In genomic region chr9:127828262-127829031, GRCh38 we compare ENCODE assay signal across 8 cellular contexts. TPM values are rescaled to one million over a fixed set of nuclear protein-coding genes. Genes with fewer than 3 reads are reported as not detected.
DNase-seq lines count a peak whose midpoint lies in the region; ATAC-seq and TF ChIP-seq lines count a peak whose summit lies in the region.

No MANE protein-coding gene starts in this region.

- CTCF ChIA-PET in T-cell (lab: Charles Lee), result no interaction called here
- CTCF ChIA-PET in activated CD4-positive, alpha-beta memory T cell treated with anti-CD3 and anti-CD28 coated beads, Interleukin-2, amount 10 ng/mL, durations not matched to agents 7 days and 5 days (lab: Charles Lee), result no interaction called here

- peak overlapping the region in 1 of 2 donors; percentile 70 for H3K27ac Mint-ChIP-seq in T-cell
- H3K27ac Mint-ChIP-seq in activated CD4-positive, alpha-beta memory T cell treated with anti-CD3 and anti-CD28 coated beads, Interleukin-2, amount 10 ng/mL, durations not matched to agents 7 days and 5 days, result no peak overlapping the region

- intact Hi-C loops in Right ventricle myocardium superior (cut with DNase I), result no loop called here

- H3K27me3 Mint-ChIP-seq in T-cell, result no peaks in the 10 kb centered on the region
- no peaks in the 10 kb centered on the region for H3K27me3 Mint-ChIP-seq in activated CD4-positive, alpha-beta memory T cell treated with anti-CD3 and anti-CD28 coated beads, Interleukin-2, amount 10 ng/mL, durations not matched to agents 7 days and 5 days

- no peak for TF ChIP-seq CTCF in omental fat pad (IDR thresholded peaks at IDR 0.05)

- no peak overlapping the region for H3K4me3 Mint-ChIP-seq in T-cell
- H3K4me3 Mint-ChIP-seq in activated CD4-positive, alpha-beta memory T cell treated with anti-CD3 and anti-CD28 coated beads, Interleukin-2, amount 10 ng/mL, durations not matched to agents 7 days and 5 days, result no peak overlapping the region

- POLR2A ChIA-PET in T-cell (lab: Charles Lee), result no interaction called here
- POLR2A ChIA-PET in activated CD4-positive, alpha-beta memory T cell treated with anti-CD3 and anti-CD28 coated beads, Interleukin-2, amount 10 ng/mL, durations not matched to agents 7 days and 5 days (lab: Charles Lee), result no interaction called here

- peaks cover 6% of the 10 kb centered on the region for H3K36me3 Mint-ChIP-seq in T-cell
- H3K36me3 Mint-ChIP-seq in activated CD4-positive, alpha-beta memory T cell treated with anti-CD3 and anti-CD28 coated beads, Interleukin-2, amount 10 ng/mL, durations not matched to agents 7 days and 5 days (ENCODE audit: low read depth), result no peaks in the 10 kb centered on the region

- no peaks in the 10 kb centered on the region for H3K9me3 Mint-ChIP-seq in T-cell
- H3K9me3 Mint-ChIP-seq in activated CD4-positive, alpha-beta memory T cell treated with anti-CD3 and anti-CD28 coated beads, Interleukin-2, amount 10 ng/mL, durations not matched to agents 7 days and 5 days, result no peaks in the 10 kb centered on the region

- DNase-seq in DMS 273 (lab: John Stamatoyannopoulos, UW; ENCODE audit: unreplicated experiment) (peak; percentile 87), SK-N-DZ (ENCODE audit: low spot score) (peak; percentile 87), Right ventricle myocardium superior (peak; percentile 93), omental fat pad (ENCODE audit: low spot score) (peak; percentile 70), T-cell (no peak)
- DNase-seq in activated CD4-positive, alpha-beta memory T cell treated with anti-CD3 and anti-CD28 coated beads, Interleukin-2, amount 10 ng/mL, durations not matched to agents 7 days and 5 days, result no peak
- no peak for DNase-seq in activated CD4-positive, alpha-beta T cell treated with anti-CD3 and anti-CD28 coated beads for 48 hours

- peaks cover 7 to 13% (median 8%) of the 10 kb centered on the region in 3 donors for H3K4me1 Mint-ChIP-seq in T-cell
- H3K4me1 Mint-ChIP-seq in activated CD4-positive, alpha-beta memory T cell treated with anti-CD3 and anti-CD28 coated beads, Interleukin-2, amount 10 ng/mL, durations not matched to agents 7 days and 5 days, result peaks cover 4% of the 10 kb centered on the region

- ATAC-seq in Right ventricle myocardium superior (ENCODE audit: poor library complexity), result peak; percentile 88
- ATAC-seq in omental fat pad (ENCODE audit: low FRiP score), result peak; percentile 84
- ATAC-seq in T-cell (replicated peaks in 1 of 4), result no peak
- no peak for ATAC-seq in HG03469 (IDR thresholded peaks at IDR 0.05; ENCODE audit: unreplicated experiment)

RNA-seq across cellular contexts. Expression of gene FPGS, which starts 25.8 kb away (rescaled TPM):
- 66.0 and 76.4 TPM in 2 replicates for polyA plus RNA-seq in SK-N-DZ (2014; cell fraction: cytosol; rRNA removed)
- 139 and 156 TPM in 2 replicates for polyA plus RNA-seq in SK-N-DZ (2014; cell fraction: nucleus; rRNA removed)
- total RNA-seq in Right ventricle myocardium superior (31.5 TPM), omental fat pad (100 to 1,000 TPM in 2 of 4 donors, 10 to 100 TPM in 2; 87.1 to 167 (median 99.5) TPM), T-cell (100 to 1,000 TPM in 3 of 5 donors, 10 to 100 TPM in 2; 78.4 to 151 (median 139) TPM)
- total RNA-seq in activated CD4-positive, alpha-beta memory T cell treated with anti-CD3 and anti-CD28 coated beads, Interleukin-2, amount 10 ng/mL, durations not matched to agents 7 days and 5 days, result 10 to 100 TPM; 65.6 to 65.8 TPM

RNA-seq across cellular contexts. Expression of gene ENG, which starts 26.0 kb away (rescaled TPM):
- polyA plus RNA-seq in SK-N-DZ (2014; cell fraction: cytosol; rRNA removed), result 0.74 and 0.76 TPM in 2 replicates
- 0.28 and 0.34 TPM in 2 replicates for polyA plus RNA-seq in SK-N-DZ (2014; cell fraction: nucleus; rRNA removed)
- total RNA-seq in Right ventricle myocardium superior (118 TPM), omental fat pad (100 to 1,000 TPM in 2 of 4 donors, 10 to 100 TPM in 2; 34.3 to 200 (median 120) TPM), T-cell (10 to 100 TPM in 1 of 5 donors, 1 to 10 TPM in 4; 6.8 to 16.7 (median 8.8) TPM)
- 10 to 100 TPM; 13.1 to 14.1 TPM for total RNA-seq in activated CD4-positive, alpha-beta memory T cell treated with anti-CD3 and anti-CD28 coated beads, Interleukin-2, amount 10 ng/mL, durations not matched to agents 7 days and 5 days

RNA-seq across cellular contexts. Expression of gene CDK9, which starts 42.6 kb away (rescaled TPM):
- polyA plus RNA-seq in SK-N-DZ (2014; cell fraction: cytosol; rRNA removed), result 32.5 and 48.7 TPM in 2 replicates
- polyA plus RNA-seq in SK-N-DZ (2014; cell fraction: nucleus; rRNA removed), result 91.4 and 95.7 TPM in 2 replicates
- total RNA-seq in Right ventricle myocardium superior, result 44.4 TPM
- 100 to 1,000 TPM in 1 of 4 donors, 10 to 100 TPM in 3; 69.8 to 117 (median 85.8) TPM for total RNA-seq in omental fat pad
- 100 to 1,000 TPM; 108 to 159 (median 147) TPM for total RNA-seq in T-cell
- total RNA-seq in activated CD4-positive, alpha-beta memory T cell treated with anti-CD3 and anti-CD28 coated beads, Interleukin-2, amount 10 ng/mL, durations not matched to agents 7 days and 5 days, result 100 to 1,000 TPM; 112 to 115 TPM

RNA-seq across cellular contexts. Expression of gene AK1, which starts 49.0 kb away (rescaled TPM):
- 61.6 and 106 TPM in 2 replicates for polyA plus RNA-seq in SK-N-DZ (2014; cell fraction: cytosol; rRNA removed)
- 55.2 and 64.2 TPM in 2 replicates for polyA plus RNA-seq in SK-N-DZ (2014; cell fraction: nucleus; rRNA removed)
- total RNA-seq in Right ventricle myocardium superior (932 TPM), omental fat pad (10 to 100 TPM; 28.5 to 93.4 (median 54.1) TPM), T-cell (10 to 100 TPM; 40.5 to 54.9 (median 50.4) TPM)
- 10 to 100 TPM; 80.9 to 81.9 TPM for total RNA-seq in activated CD4-positive, alpha-beta memory T cell treated with anti-CD3 and anti-CD28 coated beads, Interleukin-2, amount 10 ng/mL, durations not matched to agents 7 days and 5 days

RNA-seq across cellular contexts. Expression of gene SH2D3C, which starts 50.0 kb away (rescaled TPM):
- 5.8 and 6.9 TPM in 2 replicates for polyA plus RNA-seq in SK-N-DZ (2014; cell fraction: cytosol; rRNA removed)
- 4.2 and 9.0 TPM in 2 replicates for polyA plus RNA-seq in SK-N-DZ (2014; cell fraction: nucleus; rRNA removed)
- total RNA-seq in Right ventricle myocardium superior (18.2 TPM), omental fat pad (10 to 100 TPM in 3 of 4 donors, 1 to 10 TPM in 1; 7.1 to 33.6 (median 17.2) TPM), T-cell (10 to 100 TPM; 31.6 to 48.7 (median 47.7) TPM)
- 10 to 100 TPM; 80.8 to 81.9 TPM for total RNA-seq in activated CD4-positive, alpha-beta memory T cell treated with anti-CD3 and anti-CD28 coated beads, Interleukin-2, amount 10 ng/mL, durations not matched to agents 7 days and 5 days

Comparison
In these comparisons a context has a peak if more than half of its experiments do, and no peak if none do; other contexts are left out.
1. DNase-seq: peak in DMS 273 (single experiment), SK-N-DZ (single experiment), Right ventricle myocardium superior (single experiment) and omental fat pad (single experiment); none in T-cell (0 of 34), activated CD4-positive, alpha-beta memory T cell treated with anti-CD3 and anti-CD28 coated beads, Interleukin-2, amount 10 ng/mL, durations not matched to agents 7 days and 5 days (single experiment) and activated CD4-positive, alpha-beta T cell treated with anti-CD3 and anti-CD28 coated beads for 48 hours (single experiment).
2. ATAC-seq: peak in Right ventricle myocardium superior (single experiment) and omental fat pad (single experiment); none in T-cell (0 of 4) and HG03469 (single experiment).